12 cellular contexts compared by ENCODE assay signal in the genomic region with DNA sequence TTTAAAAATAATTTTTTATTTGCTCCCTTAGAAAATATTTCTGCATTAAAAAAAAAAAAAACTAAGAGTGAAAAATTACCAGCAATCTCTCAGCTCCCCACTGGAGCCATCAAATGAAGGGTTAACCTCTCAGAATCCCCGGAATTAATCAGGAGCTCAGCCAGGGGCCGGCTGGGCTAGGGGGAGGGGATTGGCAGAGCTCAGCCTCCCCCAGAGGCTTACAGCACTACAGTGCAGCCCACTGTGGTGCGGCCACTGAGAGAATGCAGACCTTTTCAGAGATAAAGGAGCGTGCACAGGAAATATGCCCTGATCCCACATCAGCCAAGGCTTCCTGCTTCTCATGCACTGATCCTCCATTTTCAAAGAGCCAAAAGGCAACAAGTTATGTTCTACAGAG.
DNase-seq lines count a peak whose midpoint lies in the region; ATAC-seq and TF ChIP-seq lines count a peak whose summit lies in the region.
"Had no signal": no experiment of that assay in that cellular context is flagged by ENCODE, and none has a peak within 500 bp of the region (broad histone marks: within the 10 kb centered on the region; RNA-seq: fewer than 3 reads in every experiment).

No MANE protein-coding gene starts in this region.

- intact Hi-C loops in esophagus muscularis mucosa (cut with DNase I) = no loop called here

- peak; percentile 74 for DNase-seq in Daoy (ENCODE audit: low read depth)
- peak; percentile 90 to 95 for DNase-seq in SJCRH30
- DNase-seq in fibroblast of pulmonary artery (ENCODE audit: low read depth) = peak; percentile 83
- peak in 1 of 2 experiments; percentile 62 for DNase-seq in mesothelial cell of epicardium (ENCODE audit: low spot score in 2 of 2, unreplicated experiment in 2 of 2)
- no peak for DNase-seq in upper lobe of left lung
- no peak for DNase-seq in stimulated activated effector memory CD8-positive, alpha-beta T cell treated with anti-CD3 and anti-CD28 coated beads, Interleukin-12 subunit alpha, Interleukin-12 subunit beta, amount 100 ng/mL, for 72 hours (ENCODE audit: low spot score in 2 of 2)
- no peak for DNase-seq in SHP77 (lab: John Stamatoyannopoulos, UW)
- no peak for DNase-seq in esophagus muscularis mucosa (ENCODE audit: extremely low spot score)
- DNase-seq: activated CD8-positive, alpha-beta T cell treated with anti-CD3 and anti-CD28 coated beads for 36 hours; HFFc6; testis had no signal

- no peaks in the 10 kb centered on the region for H3K9me3 ChIP-seq in SJCRH30 (replicated peaks)
- H3K9me3 ChIP-seq in upper lobe of left lung = no peaks in the 10 kb centered on the region
- H3K9me3 ChIP-seq in esophagus muscularis mucosa = no peaks in the 10 kb centered on the region
- H3K9me3 ChIP-seq: testis had no signal

- H3K27me3 Mint-ChIP-seq in mesothelial cell of epicardium (ENCODE audit: low read depth) = no peaks in the 10 kb centered on the region

- no peak overlapping the region for H3K4me3 ChIP-seq in SJCRH30
- H3K4me3 ChIP-seq in fibroblast of pulmonary artery (replicated peaks; ENCODE audit: low read depth, low read length) = no peak overlapping the region
- no peak overlapping the region for H3K4me3 ChIP-seq in upper lobe of left lung
- no peak overlapping the region for H3K4me3 ChIP-seq in esophagus muscularis mucosa
- H3K4me3 ChIP-seq: testis had no signal

- WGBS in upper lobe of left lung, 2 donors = 7 to 21% methylated on average over 2 to 4 of the region's 4 CpGs
- 24% methylated on average over 4 of the region's 4 CpGs for WGBS in esophagus muscularis mucosa

- H3K27ac ChIP-seq in SJCRH30 = peak overlapping the region; percentile 66
- no peak overlapping the region for H3K27ac ChIP-seq in upper lobe of left lung
- H3K27ac ChIP-seq in esophagus muscularis mucosa (replicated peaks in 1 of 4) = no peak overlapping the region
- H3K27ac ChIP-seq: testis had no signal

- TF ChIP-seq EP300 in upper lobe of left lung (IDR thresholded peaks at IDR 0.05) (no peak), esophagus muscularis mucosa (IDR thresholded peaks at IDR 0.05) (no peak)

- no peak for TF ChIP-seq CTCF in fibroblast of pulmonary artery (IDR thresholded peaks at IDR 0.05; ENCODE audit: low read length, missing control alignments)
- no peak for TF ChIP-seq CTCF in mesothelial cell of epicardium (IDR thresholded peaks at IDR 0.05; ENCODE audit: unreplicated experiment)
- no peak for TF ChIP-seq CTCF in upper lobe of left lung (IDR thresholded peaks at IDR 0.05)
- no peak for TF ChIP-seq CTCF in esophagus muscularis mucosa (IDR thresholded peaks at IDR 0.05)

- no peak for ATAC-seq in upper lobe of left lung (ENCODE audit: low FRiP score in 2 of 2)
- no peak for ATAC-seq in stimulated activated effector memory CD8-positive, alpha-beta T cell treated with anti-CD3 and anti-CD28 coated beads, Interleukin-12 subunit alpha, Interleukin-12 subunit beta, amount 100 ng/mL, for 72 hours
- ATAC-seq: activated CD8-positive, alpha-beta T cell treated with anti-CD3 and anti-CD28 coated beads for 36 hours; activated naive CD4-positive, alpha-beta T cell treated with anti-CD3 and anti-CD28 coated beads, Interleukin-2, amount 50 U/mL, for 72 hours had no signal

- TF ChIP-seq POLR2A in upper lobe of left lung (IDR thresholded peaks at IDR 0.05) (no peak), esophagus muscularis mucosa (IDR thresholded peaks at IDR 0.05; ENCODE audit: low read depth) (no peak)

- H3K27me3 ChIP-seq in SJCRH30 (no peaks in the 10 kb centered on the region), upper lobe of left lung (no peaks in the 10 kb centered on the region), esophagus muscularis mucosa (no peaks in the 10 kb centered on the region)
- H3K27me3 ChIP-seq: testis had no signal

- H3K4me1 ChIP-seq in SJCRH30 (peaks cover 14% of the 10 kb centered on the region), upper lobe of left lung (peaks cover 3 to 12% (median 10%) of the 10 kb centered on the region in 4 donors), esophagus muscularis mucosa (peaks cover 0 to 18% (median 8%) of the 10 kb centered on the region in 4 donors)
- H3K4me1 ChIP-seq: testis had no signal

- no peaks in the 10 kb centered on the region for H3K36me3 Mint-ChIP-seq in mesothelial cell of epicardium
- H3K36me3 Mint-ChIP-seq in stimulated activated effector memory CD8-positive, alpha-beta T cell treated with anti-CD3 and anti-CD28 coated beads, Interleukin-12 subunit alpha, Interleukin-12 subunit beta, amount 100 ng/mL, for 72 hours = no peaks in the 10 kb centered on the region
- H3K36me3 Mint-ChIP-seq: activated naive CD4-positive, alpha-beta T cell treated with anti-CD3 and anti-CD28 coated beads, Interleukin-2, amount 50 U/mL, for 72 hours had no signal

- H3K27ac Mint-ChIP-seq in mesothelial cell of epicardium = peak overlapping the region; percentile 83
- H3K27ac Mint-ChIP-seq in stimulated activated effector memory CD8-positive, alpha-beta T cell treated with anti-CD3 and anti-CD28 coated beads, Interleukin-12 subunit alpha, Interleukin-12 subunit beta, amount 100 ng/mL, for 72 hours = no peak overlapping the region
- H3K27ac Mint-ChIP-seq: activated CD8-positive, alpha-beta T cell treated with anti-CD3 and anti-CD28 coated beads for 36 hours; activated naive CD4-positive, alpha-beta T cell treated with anti-CD3 and anti-CD28 coated beads, Interleukin-2, amount 50 U/mL, for 72 hours; HFFc6 had no signal

- no peak overlapping the region for H3K4me3 Mint-ChIP-seq in mesothelial cell of epicardium
- H3K4me3 Mint-ChIP-seq in stimulated activated effector memory CD8-positive, alpha-beta T cell treated with anti-CD3 and anti-CD28 coated beads, Interleukin-12 subunit alpha, Interleukin-12 subunit beta, amount 100 ng/mL, for 72 hours = no peak overlapping the region
- H3K4me3 Mint-ChIP-seq: activated CD8-positive, alpha-beta T cell treated with anti-CD3 and anti-CD28 coated beads for 36 hours; HFFc6 had no signal

- peaks cover 58% of the 10 kb centered on the region for H3K4me1 Mint-ChIP-seq in mesothelial cell of epicardium
- H3K4me1 Mint-ChIP-seq in stimulated activated effector memory CD8-positive, alpha-beta T cell treated with anti-CD3 and anti-CD28 coated beads, Interleukin-12 subunit alpha, Interleukin-12 subunit beta, amount 100 ng/mL, for 72 hours = no peaks in the 10 kb centered on the region

- H3K36me3 ChIP-seq in SJCRH30 (no peaks in the 10 kb centered on the region), upper lobe of left lung (no peaks in the 10 kb centered on the region), esophagus muscularis mucosa (no peaks in the 10 kb centered on the region)

- H3K9me3 Mint-ChIP-seq in mesothelial cell of epicardium = no peaks in the 10 kb centered on the region
- peaks cover under 1% of the 10 kb centered on the region for H3K9me3 Mint-ChIP-seq in stimulated activated effector memory CD8-positive, alpha-beta T cell treated with anti-CD3 and anti-CD28 coated beads, Interleukin-12 subunit alpha, Interleukin-12 subunit beta, amount 100 ng/mL, for 72 hours
- H3K9me3 Mint-ChIP-seq: activated CD8-positive, alpha-beta T cell treated with anti-CD3 and anti-CD28 coated beads for 36 hours; activated naive CD4-positive, alpha-beta T cell treated with anti-CD3 and anti-CD28 coated beads, Interleukin-2, amount 50 U/mL, for 72 hours; HFFc6 had no signal

Comparison
In these comparisons a context has a peak if more than half of its experiments do, and no peak if none do; other contexts are left out.
1. DNase-seq: peak in Daoy (single experiment), SJCRH30 (2 of 2) and fibroblast of pulmonary artery (single experiment); none in upper lobe of left lung (0 of 2), stimulated activated effector memory CD8-positive, alpha-beta T cell treated with anti-CD3 and anti-CD28 coated beads, Interleukin-12 subunit alpha, Interleukin-12 subunit beta, amount 100 ng/mL, for 72 hours (0 of 2), SHP77 (0 of 2) and esophagus muscularis mucosa (single experiment).